18 cellular contexts compared by ENCODE assay signal in the genomic region with DNA sequence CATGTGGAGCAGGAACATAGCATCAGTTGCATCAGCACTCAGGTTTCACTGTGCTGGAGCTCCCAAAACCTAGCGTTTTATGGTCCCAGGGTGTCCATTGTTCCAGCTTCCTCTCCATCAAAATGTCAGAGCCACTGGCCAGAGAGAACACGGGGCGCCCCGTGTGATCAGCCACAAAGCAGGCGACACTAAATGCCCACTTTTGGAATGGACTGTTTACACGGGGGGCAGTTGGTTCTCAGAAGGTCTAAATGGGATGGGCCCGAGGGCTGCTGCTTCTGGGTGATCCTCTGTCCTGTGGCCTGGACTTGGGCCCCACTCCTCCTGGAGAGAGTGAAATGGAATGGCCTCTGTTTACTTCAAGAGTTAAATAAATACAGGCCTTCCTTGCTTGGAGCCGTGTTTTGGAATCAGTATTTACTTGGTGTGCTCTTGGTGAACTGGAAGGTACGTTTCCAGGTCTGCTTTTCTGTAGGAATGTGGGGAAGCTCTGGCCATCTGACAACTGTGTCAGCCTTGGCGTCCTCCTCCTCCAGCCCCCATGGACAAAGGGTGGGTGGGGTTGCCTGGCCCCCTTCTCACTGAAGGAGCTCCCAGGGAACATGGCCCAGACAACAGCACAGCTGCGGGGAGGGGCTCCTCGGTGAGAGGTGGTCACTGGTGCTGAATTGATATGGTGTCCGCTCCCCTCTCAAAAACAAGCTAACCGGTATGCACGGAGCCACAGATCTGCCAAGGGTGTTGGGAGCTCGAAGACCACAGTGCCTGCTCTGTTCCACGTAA. TPM values are rescaled to one million over a fixed set of nuclear protein-coding genes. Genes with fewer than 3 reads are reported as not detected.
A peak's percentile ranks its signal among the peaks of the same experiment; 100 is the strongest.
DNase-seq lines count a peak whose midpoint lies in the region; ATAC-seq and TF ChIP-seq lines count a peak whose summit lies in the region.
"Had no signal": no experiment of that assay in that cellular context is flagged by ENCODE, and none has a peak within 500 bp of the region (broad histone marks: within the 10 kb centered on the region; RNA-seq: fewer than 3 reads in every experiment).

No MANE protein-coding gene starts in this region.

- H3K4me1 ChIP-seq in upper lobe of right lung, result no peaks in the 10 kb centered on the region
- H3K4me1 ChIP-seq: BE2C, SJSA1 had no signal

- H3K27me3 ChIP-seq in upper lobe of right lung, result no peaks in the 10 kb centered on the region
- H3K27me3 ChIP-seq: BE2C had no signal

- H3K36me3 ChIP-seq in upper lobe of right lung, result no peaks in the 10 kb centered on the region
- H3K36me3 ChIP-seq: BE2C, SJSA1 had no signal

- no peak overlapping the region for H3K27ac ChIP-seq in upper lobe of right lung
- H3K27ac ChIP-seq: SJSA1 had no signal

- no peak for DNase-seq in LNCaP clone FGC (ENCODE audit: low read depth)
- DNase-seq in posterior vena cava (ENCODE audit: low spot score), result peak; percentile 45
- no peak for DNase-seq in upper lobe of right lung
- DNase-seq in ureter (ENCODE audit: low spot score), result no peak
- DNase-seq: BE2C; CD8-positive, alpha-beta T cell; H7; NCI-H1048; NCI-H1694; NCI-H2107; NCI-H345; NCI-H69; NK-92 treated with Interleukin-12 subunit alpha and Interleukin-12 subunit beta, amount 100 ng/mL, for 24 hours had no signal

- H3K4me3 ChIP-seq in LNCaP clone FGC (ENCODE audit: low read depth, low read length) (peak overlapping the region; percentile 31; the same call in 1 of the 2 replicates), upper lobe of right lung (no peak overlapping the region)
- H3K4me3 ChIP-seq: K562, SJSA1 had no signal

- TF ChIP-seq CTCF in LNCaP clone FGC (IDR thresholded peaks at IDR 0.05; ENCODE audit: control insufficient read depth, extremely low read depth, insufficient read depth) (no peak), upper lobe of right lung (IDR thresholded peaks at IDR 0.05) (no peak)

- ATAC-seq in esophagus mucosa (peak; percentile 33), upper lobe of right lung (peak; percentile 46), GM21786 (IDR thresholded peaks at IDR 0.05; ENCODE audit: unreplicated experiment) (no peak), HG03108 (IDR thresholded peaks at IDR 0.05; ENCODE audit: unreplicated experiment) (no peak)
- ATAC-seq: CD8-positive, alpha-beta T cell; K562 had no signal

- no peaks in the 10 kb centered on the region for H3K9me3 ChIP-seq in upper lobe of right lung
- H3K9me3 ChIP-seq: BE2C, SJSA1 had no signal

- intact Hi-C loops in posterior vena cava (cut with DNase I), result no loop called here
- intact Hi-C loops in upper lobe of right lung (cut with DNase I), result no loop called here

RNA-seq across cellular contexts. Expression of a gene that starts 16.1 kb away (rescaled TPM):
- total RNA-seq in esophagus mucosa, result 9.7 TPM
- 10 to 100 TPM; 28.6 to 33.1 TPM for total RNA-seq in posterior vena cava
- total RNA-seq in upper lobe of right lung, result 69.7 TPM
- total RNA-seq in ureter, result 115 TPM

Comparison
In these comparisons a context has a peak if more than half of its experiments do, and no peak if none do; other contexts are left out.
1. ATAC-seq: peak in esophagus mucosa (single experiment) and upper lobe of right lung (single experiment); none in GM21786 (single experiment) and HG03108 (single experiment).